Comparison of ENCODE assay signal across 1 cellular context in genomic region chr1:17141441-17142197, GRCh38.
TF ChIP-seq lines count a peak whose summit lies in the region.

No MANE protein-coding gene starts in this region.

TF ChIP-seq in K562, 482 proteins besides CTCF, POLR2A, EP300 and RAD21 (continued from another document):
- no peak for TF ChIP-seq RNF219 (CRISPR knock-in tag; IDR thresholded peaks at IDR 0.05)
- no peak for TF ChIP-seq HES1 (IDR thresholded peaks at IDR 0.05; ENCODE audit: low read depth)
- no peak for TF ChIP-seq ATF6 (CRISPR knock-in tag; IDR thresholded peaks at IDR 0.05)
- TF ChIP-seq GTF2A2 (tag; IDR thresholded peaks at IDR 0.05), result no peak
- no peak for TF ChIP-seq ZNF146 (CRISPR knock-in tag; IDR thresholded peaks at IDR 0.05; ENCODE audit: unreplicated experiment)
- TF ChIP-seq KLF1 (tag; IDR thresholded peaks at IDR 0.05), result no peak
- TF ChIP-seq ZNF24 (IDR thresholded peaks at IDR 0.05), result no peak
- no peak for TF ChIP-seq KDM4B (IDR thresholded peaks at IDR 0.05; ENCODE audit: borderline replicate concordance in 2 of 2, low read depth in 1 of 2)
- no peak for TF ChIP-seq STAT6 (CRISPR knock-in tag; IDR thresholded peaks at IDR 0.05)
- TF ChIP-seq ZC3H8 (IDR thresholded peaks at IDR 0.05), result no peak
